Comparison of ENCODE assay signal across 8 cellular contexts in the genomic region with DNA sequence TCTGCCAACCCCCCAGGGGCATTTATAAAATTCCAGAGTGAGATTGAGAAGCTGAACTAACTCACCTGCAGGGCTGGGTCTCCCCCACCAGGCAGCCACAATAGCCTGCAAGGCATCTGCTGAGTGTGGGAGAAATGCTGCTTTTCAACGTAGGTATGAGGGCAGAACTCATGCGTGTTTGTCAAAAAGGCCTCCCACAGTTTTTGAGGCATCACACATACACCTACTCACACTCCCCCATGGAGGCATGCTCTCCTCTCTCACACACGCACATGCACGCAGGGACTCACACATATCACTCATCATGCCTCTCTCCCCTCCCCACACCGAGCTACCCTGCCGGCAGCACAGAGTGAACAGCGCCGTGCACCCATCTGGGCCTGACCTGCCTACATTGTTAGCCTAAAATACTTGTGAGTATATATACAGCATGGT.
DNase-seq lines count a peak whose midpoint lies in the region; ATAC-seq lines count a peak whose summit lies in the region.

No MANE protein-coding gene starts in this region.

- H3K27ac Mint-ChIP-seq in naive thymus-derived CD4-positive, alpha-beta T cell = peak overlapping the region; percentile 94 to 100 (median 98)

- peaks cover 0 to 5% (median 0%) of the 10 kb centered on the region in 5 donors for H3K36me3 Mint-ChIP-seq in naive thymus-derived CD4-positive, alpha-beta T cell

- H3K9me3 ChIP-seq in naive thymus-derived CD4-positive, alpha-beta T cell (ENCODE audit: control insufficient read depth in 2 of 3, low read length in 3 of 3) = no peaks in the 10 kb centered on the region
- no peaks in the 10 kb centered on the region for H3K9me3 ChIP-seq in SJCRH30 (replicated peaks)

- intact Hi-C loops in naive thymus-derived CD4-positive, alpha-beta T cell (cut with micrococcal nuclease) = loop anchor here (1.0 to 10.0 kb wide), 7 partner anchors 44 to 458 kb away; no protein-coding TSS in a partner anchor

- H3K36me3 ChIP-seq in naive thymus-derived CD4-positive, alpha-beta T cell (ENCODE audit: control insufficient read depth in 2 of 3, insufficient read depth in 3 of 3, low read length in 3 of 3) = no peaks in the 10 kb centered on the region
- H3K36me3 ChIP-seq in SJCRH30 = no peaks in the 10 kb centered on the region

- no peaks in the 10 kb centered on the region for H3K27me3 Mint-ChIP-seq in naive thymus-derived CD4-positive, alpha-beta T cell

- CTCF ChIA-PET in naive thymus-derived CD4-positive, alpha-beta T cell (lab: Charles Lee) = interaction anchor here (0.7 to 2.4 kb wide), 4 partner anchors 13 to 425 kb away, joined by 3 to 15 read pairs (median 4); no protein-coding TSS in a partner anchor

- ATAC-seq in GM19324 (IDR thresholded peaks at IDR 0.05; ENCODE audit: low FRiP score, unreplicated experiment) = peak; percentile 24
- ATAC-seq in HG03103 (IDR thresholded peaks at IDR 0.05; ENCODE audit: low read depth, unreplicated experiment) = peak; percentile 71
- ATAC-seq in naive thymus-derived CD4-positive, alpha-beta T cell = peak; percentile 76

- peak overlapping the region; percentile 39 to 83 (median 60) for H3K4me3 Mint-ChIP-seq in naive thymus-derived CD4-positive, alpha-beta T cell

- peaks cover 50 to 89% (median 83%) of the 10 kb centered on the region in 7 donors for H3K4me1 Mint-ChIP-seq in naive thymus-derived CD4-positive, alpha-beta T cell

- POLR2A ChIA-PET in naive thymus-derived CD4-positive, alpha-beta T cell (lab: Charles Lee) = interaction anchor here (0.6 to 1.8 kb wide), 5 partner anchors 269 to 458 kb away, joined by 4 to 6 read pairs (median 5); a partner anchor contains a TSS

- peak overlapping the region; percentile 81 for H3K27ac ChIP-seq in naive thymus-derived CD4-positive, alpha-beta T cell (ENCODE audit: low read depth, low read length)
- no peak overlapping the region for H3K27ac ChIP-seq in SJCRH30

- H3K9me3 Mint-ChIP-seq in naive thymus-derived CD4-positive, alpha-beta T cell = peaks cover 0 to 5% (median 0%) of the 10 kb centered on the region in 11 donors

- H3K4me1 ChIP-seq in naive thymus-derived CD4-positive, alpha-beta T cell (ENCODE audit: control insufficient read depth in 2 of 2, insufficient read depth in 2 of 2, low read length in 2 of 2) = peaks cover 57 to 70% of the 10 kb centered on the region in 2 donors
- no peaks in the 10 kb centered on the region for H3K4me1 ChIP-seq in SJCRH30

- H3K4me3 ChIP-seq in naive thymus-derived CD4-positive, alpha-beta T cell (ENCODE audit: low read length) = peak overlapping the region; percentile 29
- H3K4me3 ChIP-seq in SJCRH30 = no peak overlapping the region

- DNase-seq in activated CD8-positive, alpha-beta memory T cell treated with anti-CD3 and anti-CD28 coated beads for 24 hours = peak; percentile 86
- DNase-seq in naive thymus-derived CD4-positive, alpha-beta T cell = peak; percentile 19 to 74 (median 58)
- no peak for DNase-seq in NCI-H2196 (lab: John Stamatoyannopoulos, UW; ENCODE audit: unreplicated experiment)
- no peak for DNase-seq in effector CD8-positive, alpha-beta T cell (lab: John Stamatoyannopoulos, UW)
- DNase-seq in AML-193 (lab: John Stamatoyannopoulos, UW) = no peak
- DNase-seq in SJCRH30 = no peak

- no peaks in the 10 kb centered on the region for H3K27me3 ChIP-seq in naive thymus-derived CD4-positive, alpha-beta T cell (ENCODE audit: control insufficient read depth in 2 of 2, insufficient read depth in 2 of 2, low read length in 2 of 2)
- H3K27me3 ChIP-seq in SJCRH30 = no peaks in the 10 kb centered on the region; the same call in 1 of the 2 replicates

Comparison
In these comparisons a context has a peak if more than half of its experiments do, and no peak if none do; other contexts are left out.
1. ATAC-seq: peak in every context shown above with its lines; median percentile 76 in naive thymus-derived CD4-positive, alpha-beta T cell; 71 in HG03103; 24 in GM19324.
2. DNase-seq: peak in activated CD8-positive, alpha-beta memory T cell treated with anti-CD3 and anti-CD28 coated beads for 24 hours (single experiment) and naive thymus-derived CD4-positive, alpha-beta T cell (9 of 9); none in NCI-H2196 (single experiment), effector CD8-positive, alpha-beta T cell (single experiment), AML-193 (0 of 2) and SJCRH30 (0 of 2).